In the genomic region with DNA sequence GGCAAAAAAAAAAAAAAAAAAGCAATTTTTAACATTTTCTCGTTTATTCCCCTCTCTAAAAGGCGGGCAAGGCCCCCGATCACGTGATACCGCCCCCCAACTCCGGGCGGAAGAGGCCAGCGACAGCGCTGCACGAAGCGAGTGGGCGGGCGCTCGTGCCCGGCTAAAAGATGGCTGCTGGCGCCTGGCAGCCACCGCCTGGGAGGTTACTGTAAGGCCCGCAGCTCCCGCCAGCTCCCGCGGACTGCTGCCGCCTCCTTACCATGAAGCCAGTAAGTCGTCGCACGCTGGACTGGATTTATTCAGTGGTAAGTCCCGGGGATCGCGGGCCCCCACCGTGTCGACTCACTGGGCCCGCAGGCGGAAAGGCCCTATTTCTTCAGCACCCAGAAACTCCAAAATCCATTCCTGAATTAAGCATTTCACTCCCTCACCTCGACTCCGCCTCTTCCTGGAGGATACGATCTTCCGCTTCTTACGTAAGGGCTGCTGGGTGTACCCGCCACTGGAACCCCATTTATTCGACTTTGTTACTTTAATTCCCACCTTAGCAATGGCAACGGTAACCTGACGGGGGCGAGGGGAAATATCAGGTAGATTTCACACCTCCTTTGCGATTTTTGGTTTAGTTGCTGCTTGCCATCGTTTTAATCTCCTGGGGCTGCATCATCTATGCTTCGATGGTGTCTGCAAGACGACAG, we compare ENCODE assay signal across 8 cellular contexts. TPM values are rescaled to one million over a fixed set of nuclear protein-coding genes. Genes with fewer than 3 reads are reported as not detected.
DNase-seq lines count a peak whose midpoint lies in the region; ATAC-seq and TF ChIP-seq lines count a peak whose summit lies in the region.

A gene with protein sequence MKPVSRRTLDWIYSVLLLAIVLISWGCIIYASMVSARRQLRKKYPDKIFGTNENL (plus strand): TSS at position 156 of the 701 bp plus-strand sequence. CDS start 108 bp downstream, at position 264.
Gene TOPORS (minus strand): TSS at position 415 of the 701 bp plus-strand sequence. CDS start 150 bp downstream, at position 265.

- no peaks in the 10 kb centered on the region for H3K9me3 Mint-ChIP-seq in IgD-negative memory B cell

- ATAC-seq in GM21576 (IDR thresholded peaks at IDR 0.05; ENCODE audit: unreplicated experiment) (peak; percentile 68), mucosa of descending colon (peak; percentile 92)

- H3K9me3 ChIP-seq in mucosa of descending colon, result no peaks in the 10 kb centered on the region

- peaks cover 5% of the 10 kb centered on the region for H3K36me3 Mint-ChIP-seq in IgD-negative memory B cell

- peaks cover 15% of the 10 kb centered on the region for H3K4me1 ChIP-seq in mucosa of descending colon (ENCODE audit: low read depth)

- peak within 1 kb of the TSS; percentile 67 for H3K4me3 ChIP-seq in mucosa of descending colon

- TF ChIP-seq CTCF in mucosa of descending colon (IDR thresholded peaks at IDR 0.05), result no peak

- H3K27ac Mint-ChIP-seq in IgD-negative memory B cell, result peak within 1 kb of the TSS; percentile 92 to 97 (median 97)

- intact Hi-C loops in mucosa of descending colon (cut with DNase I, micrococcal nuclease), result no loop called here

- H3K4me3 Mint-ChIP-seq in IgD-negative memory B cell, result peak within 1 kb of the TSS; percentile 96 to 99 (median 98)

- no peaks in the 10 kb centered on the region for H3K36me3 ChIP-seq in mucosa of descending colon (ENCODE audit: low read depth)

- peak; percentile 95 for DNase-seq in DMS153 treated with DMSO at 0.1 percent for 48 hours (lab: John Stamatoyannopoulos, UW; ENCODE audit: unreplicated experiment)
- peak; percentile 94 for DNase-seq in OCI-M1 (lab: John Stamatoyannopoulos, UW)
- peak; percentile 82 for DNase-seq in activated T-cell treated with anti-CD3 and anti-CD28 coated beads for 1 hour (ENCODE audit: low read depth)
- DNase-seq in epidermal melanocyte (ENCODE audit: insufficient read length, low spot score), result peak; percentile 83
- peak; percentile 92 to 95 (median 94) for DNase-seq in mucosa of descending colon
- DNase-seq in stimulated activated CD8-positive, alpha-beta memory T cell treated with anti-CD3 and anti-CD28 coated beads, Interleukin-4, amount 100 ng/mL, for 24 hours (ENCODE audit: low read depth), result peak; percentile 85

- H3K27me3 Mint-ChIP-seq in IgD-negative memory B cell, result no peaks in the 10 kb centered on the region

- peaks cover 28 to 36% (median 33%) of the 10 kb centered on the region in 3 donors for H3K4me1 Mint-ChIP-seq in IgD-negative memory B cell

RNA-seq across cellular contexts. Expression of the first gene that starts in this region (rescaled TPM):
- polyA plus RNA-seq in IgD-negative memory B cell, result 103 TPM
- 10 to 100 TPM in 1 of 3 donors, 1 to 10 TPM in 2; 8.3 to 10.1 (median 9.9) TPM for total RNA-seq in mucosa of descending colon

RNA-seq across cellular contexts. Expression of gene TOPORS, which starts in this region (rescaled TPM):
- polyA plus RNA-seq in IgD-negative memory B cell, result 21.4 TPM
- total RNA-seq in mucosa of descending colon, result 10 to 100 TPM; 12.5 to 18.2 (median 16.6) TPM

Comparison
In these comparisons a context has a peak if more than half of its experiments do, and no peak if none do; other contexts are left out.
1. Peak in every context shown above with its lines: DNase-seq, ATAC-seq and H3K4me3 ChIP-seq.